Comparison of ENCODE assay signal across 15 cellular contexts in genomic region chr12:105018001-105018400, GRCh38. TPM values are rescaled to one million over a fixed set of nuclear protein-coding genes. Genes with fewer than 3 reads are reported as not detected.
DNase-seq lines count a peak whose midpoint lies in the region; ATAC-seq, FAIRE-seq and TF ChIP-seq lines count a peak whose summit lies in the region.
"Had no signal": no experiment of that assay in that cellular context is flagged by ENCODE, and none has a peak within 500 bp of the region (broad histone marks: within the 10 kb centered on the region; RNA-seq: fewer than 3 reads in every experiment).

No MANE protein-coding gene starts in this region.

- no TSS peak for BruUV-seq in K562 (replicated peaks; lab: Mats Ljungman, UMichigan)

- H3K9ac ChIP-seq in K562 (ENCODE audit: insufficient read depth in 1 of 2, low read depth in 2 of 2, low read length in 2 of 2): no peak overlapping the region
- H3K9ac ChIP-seq: BLaER1, SK-N-SH had no signal

- TF ChIP-seq RAD21 in Ishikawa (IDR thresholded peaks at IDR 0.05; ENCODE audit: low read depth) (no peak), K562 (CRISPR knock-in tag; conservative IDR thresholded peaks at IDR 0.05 in 1 of 2, IDR thresholded peaks at IDR 0.05 in 1 of 2) (no peak)

- no peak overlapping the region for H2AFZ ChIP-seq in GM23338
- no peak overlapping the region for H2AFZ ChIP-seq in K562 (ENCODE audit: low read depth, low read length)
- H2AFZ ChIP-seq: PC-9 had no signal

- no peaks in the 10 kb centered on the region for H3K27me3 ChIP-seq in GM23338 (ENCODE audit: insufficient read depth)
- no peaks in the 10 kb centered on the region for H3K27me3 ChIP-seq in K562 (ENCODE audit: control insufficient read depth in 2 of 2, insufficient read depth in 2 of 2, low read length in 2 of 2)
- H3K27me3 ChIP-seq: BLaER1 had no signal

- H3K79me2 ChIP-seq in GM23338 (replicated peaks; ENCODE audit: insufficient read depth) (peaks cover 11% of the 10 kb centered on the region; the same call in 1 of the 2 replicates), K562 (ENCODE audit: control insufficient read depth, insufficient read depth, low read length) (no peaks in the 10 kb centered on the region)

- TF ChIP-seq CTCF in GM23338 (conservative IDR thresholded peaks at IDR 0.05; ENCODE audit: low read depth in 2 of 2) (no peak), K562 (IDR thresholded peaks at IDR 0.05 in 2 of 3, conservative IDR thresholded peaks at IDR 0.05 in 1 of 3; ENCODE audit: insufficient read depth in 2 of 3, low read depth in 1 of 3, low read length in 3 of 3) (no peak), glutamatergic neuron (IDR thresholded peaks at IDR 0.05; ENCODE audit: partially characterized antibody, unreplicated experiment) (no peak), mucosa of descending colon (IDR thresholded peaks at IDR 0.05) (no peak)

- 0 out of 2 replicates have a peak, but pooled peaks cover 8% of the 10 kb centered on the region for H3K4me1 ChIP-seq in GM23338 (ENCODE audit: insufficient read depth)
- H3K4me1 ChIP-seq in K562 (replicated peaks in 1 of 2; ENCODE audit: control insufficient read depth in 2 of 2, insufficient read depth in 2 of 2, low read length in 2 of 2): no peaks in the 10 kb centered on the region
- no peaks in the 10 kb centered on the region for H3K4me1 ChIP-seq in mucosa of descending colon (ENCODE audit: low read depth)
- H3K4me1 ChIP-seq: BLaER1 had no signal

- H3K27ac ChIP-seq in GM23338 (ENCODE audit: low read depth) (peak overlapping the region; percentile 59; the same call in 1 of the 2 replicates), K562 (ENCODE audit: extremely low read depth, low read depth, low read length) (no peak overlapping the region)
- H3K27ac ChIP-seq: BLaER1, PC-9 had no signal

- H3K27ac Mint-ChIP-seq in GM23338: no peak overlapping the region
- peak overlapping the region; percentile 97 for H3K27ac Mint-ChIP-seq in glutamatergic neuron (ENCODE audit: unreplicated experiment)
- no peak overlapping the region for H3K27ac Mint-ChIP-seq in immature natural killer cell
- H3K27ac Mint-ChIP-seq: CD8-positive, alpha-beta memory T cell had no signal

- H3K4me2 ChIP-seq in GM23338: no peak overlapping the region
- no peak overlapping the region for H3K4me2 ChIP-seq in K562 (ENCODE audit: insufficient read depth, low read length)
- H3K4me2 ChIP-seq: BLaER1, PC-9, SK-N-SH had no signal

- intact Hi-C loops in K562 (cut with micrococcal nuclease): no loop called here
- intact Hi-C loops in mucosa of descending colon (cut with DNase I, micrococcal nuclease): no loop called here

- H3K36me3 ChIP-seq in GM23338 (ENCODE audit: insufficient read depth) (no peaks in the 10 kb centered on the region), K562 (ENCODE audit: control insufficient read depth, insufficient read depth, low read length) (peaks cover 26% of the 10 kb centered on the region; the same call in 2 of the 3 replicates), mucosa of descending colon (ENCODE audit: low read depth) (no peaks in the 10 kb centered on the region)

- H3K36me3 Mint-ChIP-seq in GM23338 (ENCODE audit: low read depth) (peaks cover 12% of the 10 kb centered on the region; the same call in 2 of the 3 replicates), glutamatergic neuron (ENCODE audit: unreplicated experiment) (peaks cover 7% of the 10 kb centered on the region), immature natural killer cell (peaks cover 12 to 23% (median 18%) of the 10 kb centered on the region in 3 donors)
- H3K36me3 Mint-ChIP-seq: IgD-negative memory B cell had no signal

- no peak for TF ChIP-seq POLR2A in K562 (conservative IDR thresholded peaks at IDR 0.05)

- DNase-seq in GM23338 (ENCODE audit: low spot score) (no peak), K562 (ENCODE audit: extremely low read depth in 1 of 4, low spot score in 3 of 4) (no peak), glutamatergic neuron (no peak), immature natural killer cell (no peak), mucosa of descending colon (no peak)
- DNase-seq: CD8-positive, alpha-beta memory T cell; HCEC 1CT; NCI-H146; PC-9; SK-N-SH had no signal

- no peaks in the 10 kb centered on the region for H3K9me1 ChIP-seq in K562 (ENCODE audit: control insufficient read depth, insufficient read depth, low read length)

- H3K9me3 Mint-ChIP-seq in GM23338: no peaks in the 10 kb centered on the region
- H3K9me3 Mint-ChIP-seq in glutamatergic neuron (ENCODE audit: unreplicated experiment): peaks cover 9% of the 10 kb centered on the region
- no peaks in the 10 kb centered on the region for H3K9me3 Mint-ChIP-seq in immature natural killer cell
- H3K9me3 Mint-ChIP-seq: CD8-positive, alpha-beta memory T cell; IgD-negative memory B cell had no signal

- H3F3A ChIP-seq in GM23338 (replicated peaks; ENCODE audit: low read depth): no peaks in the 10 kb centered on the region

- POLR2A ChIA-PET in K562 (lab: Yijun Ruan, JAX): no interaction called here

- H3K4me3 ChIP-seq in GM23338 (no peak overlapping the region), K562 (no peak overlapping the region), mucosa of descending colon (no peak overlapping the region)
- H3K4me3 ChIP-seq: BLaER1, PC-9 had no signal

- H3K4me3 Mint-ChIP-seq in GM23338 (no peak overlapping the region), glutamatergic neuron (ENCODE audit: unreplicated experiment) (peak overlapping the region; percentile 28), immature natural killer cell (no peak overlapping the region)
- H3K4me3 Mint-ChIP-seq: CD8-positive, alpha-beta memory T cell; IgD-negative memory B cell had no signal

- peaks cover 19% of the 10 kb centered on the region; the same call in 2 of the 3 replicates for H3K4me1 Mint-ChIP-seq in GM23338
- peaks cover 47% of the 10 kb centered on the region for H3K4me1 Mint-ChIP-seq in glutamatergic neuron (ENCODE audit: low read depth, unreplicated experiment)
- no peaks in the 10 kb centered on the region for H3K4me1 Mint-ChIP-seq in immature natural killer cell
- H3K4me1 Mint-ChIP-seq: CD8-positive, alpha-beta memory T cell; IgD-negative memory B cell had no signal

- H3K9me3 ChIP-seq in K562 (replicated peaks; ENCODE audit: control insufficient read depth, insufficient read depth, low read depth, low read length): no peaks in the 10 kb centered on the region
- H3K9me3 ChIP-seq in mucosa of descending colon: no peaks in the 10 kb centered on the region
- H3K9me3 ChIP-seq: SK-N-SH had no signal

- CTCF ChIA-PET in K562 (lab: Yijun Ruan, JAX; ENCODE audit: low intra/inter-chr PET ratio): no interaction called here

- no peak for TF ChIP-seq EP300 in Ishikawa (IDR thresholded peaks at IDR 0.05; ENCODE audit: borderline replicate concordance)
- no peak for TF ChIP-seq EP300 in K562 (IDR thresholded peaks at IDR 0.05; ENCODE audit: low read length)

- H4K20me1 ChIP-seq in GM23338 (replicated peaks; ENCODE audit: insufficient read depth): peaks cover 5% of the 10 kb centered on the region; the same call in 1 of the 2 replicates
- H4K20me1 ChIP-seq in K562 (replicated peaks; ENCODE audit: control insufficient read depth, insufficient read depth, low read length): no peaks in the 10 kb centered on the region
- H4K20me1 ChIP-seq: BLaER1 had no signal

- ATAC-seq in GM23338 (no peak), K562 (peak; percentile 26; the same call in 2 of the 3 replicates), mucosa of descending colon (no peak), GM21619 (IDR thresholded peaks at IDR 0.05; ENCODE audit: unreplicated experiment) (no peak)
- ATAC-seq: Right ventricle myocardium inferior had no signal

- in situ Hi-C loops in K562 (cut with MboI): no loop called here

- WGBS in K562 (ENCODE audit: insufficient coverage, low coverage, missing lambda C conversion rate): 78% methylated on average over 4 of the region's 4 CpGs

- no peak for FAIRE-seq in K562 (lab: Jason Lieb, UNC)

- no peaks in the 10 kb centered on the region for H3K9me2 ChIP-seq in GM23338 (ENCODE audit: insufficient read depth)
- H3K9me2 ChIP-seq: SK-N-SH had no signal

- H3K27me3 Mint-ChIP-seq in GM23338 (ENCODE audit: insufficient read depth, low read depth, poor library complexity) (no peaks in the 10 kb centered on the region), glutamatergic neuron (ENCODE audit: unreplicated experiment) (no peaks in the 10 kb centered on the region), immature natural killer cell (ENCODE audit: low read depth in 3 of 3) (peaks cover 0 to 1% (median 1%) of the 10 kb centered on the region in 3 donors)
- H3K27me3 Mint-ChIP-seq: CD8-positive, alpha-beta memory T cell; IgD-negative memory B cell had no signal

RNA-seq across cellular contexts. Expression of gene NOPCHAP1, which starts 31.9 kb away (rescaled TPM):
- total RNA-seq in GM23338 (2014; rRNA removed; shearing (Covaris generic)): 14.2 and 14.7 TPM in 2 replicates
- polyA plus RNA-seq in GM23338 (2016; fragmentation: Nextera tagmentation; extraction: Ambion mirVana) (221 and 227 TPM in 2 replicates), K562 (2011; rRNA removed) (14.7 and 19.4 TPM in 2 replicates), K562 (2014; fragmentation: Illumina TruSeq; extraction: Trizol) (33.4 and 37.9 TPM in 2 replicates), K562 (2014; fragmentation: Nextera tagmentation; extraction: Ambion mirVana) (100 to 1,000 TPM in 1 of 2 experiments, 10 to 100 TPM in 1; 98.7 to 108 TPM), K562 (2014; rRNA removed) (19.7 and 22.3 TPM in 2 replicates), immature natural killer cell (10 to 100 TPM; 10.8 to 13.6 (median 12.3) TPM)
- 13.1 and 19.3 TPM in 2 replicates for total RNA-seq in K562 (2011; cell fraction: chromatin; rRNA removed; ENCODE audit: low replicate concordance)
- total RNA-seq in K562 (2011; cell fraction: nucleolus; rRNA removed): 5.2 and 7.5 TPM in 2 replicates
- 11.4 and 18.4 TPM in 2 replicates for total RNA-seq in K562 (2011; cell fraction: nucleoplasm; rRNA removed)
- total RNA-seq in K562 (2014; rRNA removed) (36.2 and 38.5 TPM in 2 replicates), K562 (2014; rRNA removed; fragmentation: Illumina TruSeq; extraction: Trizol) (39.9 and 43.8 TPM in 2 replicates), K562 (2015; rRNA removed; fragmentation: Illumina TruSeq; extraction: Trizol) (30.3 and 32.0 TPM in 2 replicates), K562 (2021) (32.7 and 35.1 TPM in 2 replicates), glutamatergic neuron (ENCODE audit: unreplicated experiment) (19.3 TPM), mucosa of descending colon (10 to 100 TPM; 10.4 to 12.8 (median 11.3) TPM)
- 9.1 and 12.6 TPM in 2 replicates for polyA plus RNA-seq in K562 (2011; cell fraction: cytosol; rRNA removed)
- polyA plus RNA-seq in K562 (2011; cell fraction: nucleus; rRNA removed): 3.9 and 4.9 TPM in 2 replicates
- polyA plus RNA-seq in K562 (2012): 25.7 and 49.8 TPM in 2 replicates
- polyA minus RNA-seq in K562 (2011; rRNA and poly(A)+ RNA removed): 12.6 and 14.4 TPM in 2 replicates
- polyA minus RNA-seq in K562 (2011; cell fraction: cytosol; rRNA and poly(A)+ RNA removed): 2.7 and 13.5 TPM in 2 replicates
- 7.7 and 9.8 TPM in 2 replicates for polyA minus RNA-seq in K562 (2011; cell fraction: nucleus; rRNA and poly(A)+ RNA removed)

RNA-seq across cellular contexts. Expression of gene SLC41A2, which starts 59.9 kb away (rescaled TPM):
- total RNA-seq in GM23338 (2014; rRNA removed; shearing (Covaris generic)): 2.3 and 6.8 TPM in 2 replicates
- polyA plus RNA-seq in GM23338 (2016; fragmentation: Nextera tagmentation; extraction: Ambion mirVana) (0.59 and 1.5 TPM in 2 replicates), K562 (2011; rRNA removed) (0.07 and 0.24 TPM in 2 replicates), K562 (2014; fragmentation: Illumina TruSeq; extraction: Trizol) (0.03 and 0.04 TPM in 2 replicates), K562 (2014; fragmentation: Nextera tagmentation; extraction: Ambion mirVana) (under 1 TPM; 0.01 to 0.08 TPM), K562 (2014; rRNA removed) (0.05 and 0.09 TPM in 2 replicates), immature natural killer cell (1 to 10 TPM in 1 of 3 donors, under 1 TPM in 2; 0.37 to 3.3 (median 0.93) TPM)
- 0.67 and 2.7 TPM in 2 replicates for total RNA-seq in K562 (2011; cell fraction: chromatin; rRNA removed; ENCODE audit: low replicate concordance)
- 0.13 and 0.33 TPM in 2 replicates for total RNA-seq in K562 (2011; cell fraction: nucleolus; rRNA removed)
- 0.22 and 0.31 TPM in 2 replicates for total RNA-seq in K562 (2011; cell fraction: nucleoplasm; rRNA removed)
- total RNA-seq in K562 (2014; rRNA removed) (0.04 TPM in 1 of 2 replicates, not detected in the other), K562 (2014; rRNA removed; fragmentation: Illumina TruSeq; extraction: Trizol) (0.26 and 0.36 TPM in 2 replicates), K562 (2015; rRNA removed; fragmentation: Illumina TruSeq; extraction: Trizol) (0.04 and 0.47 TPM in 2 replicates), K562 (2021) (0.47 and 0.89 TPM in 2 replicates), glutamatergic neuron (ENCODE audit: unreplicated experiment) (12.0 TPM), mucosa of descending colon (100 to 1,000 TPM in 1 of 3 donors, 10 to 100 TPM in 2; 63.2 to 106 (median 69.8) TPM)
- polyA plus RNA-seq in K562 (2011; cell fraction: cytosol; rRNA removed): 0.03 TPM in 1 of 2 replicates, not detected in the other
- 0.10 and 0.17 TPM in 2 replicates for polyA plus RNA-seq in K562 (2011; cell fraction: nucleus; rRNA removed)
- polyA plus RNA-seq in K562 (2012): 0.17 and 0.38 TPM in 2 replicates
- polyA minus RNA-seq in K562 (2011; rRNA and poly(A)+ RNA removed): 0.60 and 0.87 TPM in 2 replicates
- polyA minus RNA-seq in K562 (2011; cell fraction: cytosol; rRNA and poly(A)+ RNA removed): not detected in 2 replicates
- polyA minus RNA-seq in K562 (2011; cell fraction: nucleus; rRNA and poly(A)+ RNA removed): 0.78 and 1.1 TPM in 2 replicates
- polyA plus RNA-seq: CD8-positive, alpha-beta memory T cell had no signal
